ENCODE assay signal across 1 cellular context in genomic region chr10:75468612-75469011, GRCh38.
TF ChIP-seq lines count a peak whose summit lies in the region.

No MANE protein-coding gene starts in this region.

TF ChIP-seq in A549, 52 proteins besides CTCF, POLR2A, EP300 and RAD21 (continued from another document):
- TF ChIP-seq, protein P1, sequence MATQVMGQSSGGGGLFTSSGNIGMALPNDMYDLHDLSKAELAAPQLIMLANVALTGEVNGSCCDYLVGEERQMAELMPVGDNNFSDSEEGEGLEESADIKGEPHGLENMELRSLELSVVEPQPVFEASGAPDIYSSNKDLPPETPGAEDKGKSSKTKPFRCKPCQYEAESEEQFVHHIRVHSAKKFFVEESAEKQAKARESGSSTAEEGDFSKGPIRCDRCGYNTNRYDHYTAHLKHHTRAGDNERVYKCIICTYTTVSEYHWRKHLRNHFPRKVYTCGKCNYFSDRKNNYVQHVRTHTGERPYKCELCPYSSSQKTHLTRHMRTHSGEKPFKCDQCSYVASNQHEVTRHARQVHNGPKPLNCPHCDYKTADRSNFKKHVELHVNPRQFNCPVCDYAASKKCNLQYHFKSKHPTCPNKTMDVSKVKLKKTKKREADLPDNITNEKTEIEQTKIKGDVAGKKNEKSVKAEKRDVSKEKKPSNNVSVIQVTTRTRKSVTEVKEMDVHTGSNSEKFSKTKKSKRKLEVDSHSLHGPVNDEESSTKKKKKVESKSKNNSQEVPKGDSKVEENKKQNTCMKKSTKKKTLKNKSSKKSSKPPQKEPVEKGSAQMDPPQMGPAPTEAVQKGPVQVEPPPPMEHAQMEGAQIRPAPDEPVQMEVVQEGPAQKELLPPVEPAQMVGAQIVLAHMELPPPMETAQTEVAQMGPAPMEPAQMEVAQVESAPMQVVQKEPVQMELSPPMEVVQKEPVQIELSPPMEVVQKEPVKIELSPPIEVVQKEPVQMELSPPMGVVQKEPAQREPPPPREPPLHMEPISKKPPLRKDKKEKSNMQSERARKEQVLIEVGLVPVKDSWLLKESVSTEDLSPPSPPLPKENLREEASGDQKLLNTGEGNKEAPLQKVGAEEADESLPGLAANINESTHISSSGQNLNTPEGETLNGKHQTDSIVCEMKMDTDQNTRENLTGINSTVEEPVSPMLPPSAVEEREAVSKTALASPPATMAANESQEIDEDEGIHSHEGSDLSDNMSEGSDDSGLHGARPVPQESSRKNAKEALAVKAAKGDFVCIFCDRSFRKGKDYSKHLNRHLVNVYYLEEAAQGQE (IDR thresholded peaks at IDR 0.05) = no peak
